15 cellular contexts compared by ENCODE assay signal in genomic region chr20:48701702-48702101, GRCh38.
"Had no signal": no experiment of that assay in that cellular context is flagged by ENCODE, and none has a peak within 500 bp of the region (broad histone marks: within the 10 kb centered on the region; RNA-seq: fewer than 3 reads in every experiment).

No MANE protein-coding gene starts in this region.

- H3K27ac ChIP-seq: colonic mucosa, psoas muscle had no signal

- ATAC-seq: activated naive CD8-positive, alpha-beta T cell treated with anti-CD3 and anti-CD28 coated beads, Interleukin-2, amount 50 U/mL, for 24 hours; left lobe of liver; psoas muscle; right cardiac atrium had no signal

- H3K36me3 ChIP-seq: colonic mucosa had no signal

- H3K9me3 ChIP-seq: colonic mucosa, psoas muscle had no signal

- H3K27ac Mint-ChIP-seq: activated naive CD8-positive, alpha-beta T cell treated with anti-CD3 and anti-CD28 coated beads, Interleukin-2, amount 50 U/mL, for 24 hours; nephron had no signal

- H3K27me3 ChIP-seq: colonic mucosa had no signal

- H3K4me1 ChIP-seq: colonic mucosa had no signal

- H3K27me3 Mint-ChIP-seq: activated naive CD8-positive, alpha-beta T cell treated with anti-CD3 and anti-CD28 coated beads, Interleukin-2, amount 50 U/mL, for 24 hours; central memory CD8-positive, alpha-beta T cell had no signal

- H3K4me3 ChIP-seq: colonic mucosa, lung, psoas muscle, skin epidermis had no signal

- DNase-seq: activated CD8-positive, alpha-beta memory T cell treated with anti-CD3 and anti-CD28 coated beads, Interleukin-2, amount 50 U/mL, for 4 hours; activated naive CD8-positive, alpha-beta T cell treated with anti-CD3 and anti-CD28 coated beads, Interleukin-2, amount 50 U/mL, for 24 hours; activated T-cell treated with anti-CD3 and anti-CD28 coated beads, Interleukin-2, amount 50 U/mL, for 48 hours; colonic mucosa; kidney; occipital lobe; right cardiac atrium; stimulated activated CD4-positive, alpha-beta T cell treated with anti-CD3 and anti-CD28 coated beads, Interleukin-15, amount 100 ng/mL, for 24 hours; stimulated activated CD4-positive, alpha-beta T cell treated with anti-CD3 and anti-CD28 coated beads, Interleukin-2, amount 100 ng/mL, for 48 hours had no signal

- H3K4me3 Mint-ChIP-seq: activated naive CD8-positive, alpha-beta T cell treated with anti-CD3 and anti-CD28 coated beads, Interleukin-2, amount 50 U/mL, for 24 hours; central memory CD8-positive, alpha-beta T cell; nephron had no signal

- H3K9me3 Mint-ChIP-seq: activated naive CD8-positive, alpha-beta T cell treated with anti-CD3 and anti-CD28 coated beads, Interleukin-2, amount 50 U/mL, for 24 hours; central memory CD8-positive, alpha-beta T cell; nephron had no signal
